In genomic region chr20:49388790-49389189, GRCh38 we compare ENCODE assay signal across 16 cellular contexts.
"Had no signal": no experiment of that assay in that cellular context is flagged by ENCODE, and none has a peak within 500 bp of the region (broad histone marks: within the 10 kb centered on the region; RNA-seq: fewer than 3 reads in every experiment).

No MANE protein-coding gene starts in this region.

- H3K9ac ChIP-seq: parathyroid adenoma had no signal

- DNase-seq: activated CD4-positive, alpha-beta T cell treated with anti-CD3 and anti-CD28 coated beads, Interleukin-2, amount 50 U/mL, for 1 hour; activated CD8-positive, alpha-beta memory T cell treated with anti-CD3 and anti-CD28 coated beads, Interleukin-2, amount 50 U/mL, for 4 hours; activated naive CD4-positive, alpha-beta T cell treated with anti-CD3 and anti-CD28 coated beads for 36 hours; activated T-cell treated with anti-CD3 and anti-CD28 coated beads, Interleukin-2, amount 50 U/mL, for 4 hours; effector CD4-positive, alpha-beta T cell; hippocampal formation; islet precursor cell; left colon; lower lobe of right lung; stimulated activated naive B cell treated with anti-CD40 and anti-IgM and Interleukin-4, amounts not matched to agents 10 μg/mL and 1 μg/mL and 100 μg/mL, for 72 hours; T1000 had no signal

- H3K9me3 ChIP-seq: breast epithelium, lower lobe of right lung had no signal

- H3K36me3 ChIP-seq: breast epithelium, lower lobe of right lung had no signal

- H3K36me3 Mint-ChIP-seq: stimulated activated naive B cell treated with anti-CD40 and anti-IgM and Interleukin-4, amounts not matched to agents 10 μg/mL and 1 μg/mL and 100 μg/mL, for 72 hours had no signal

- H3K4me1 ChIP-seq: breast epithelium, lower lobe of right lung, parathyroid adenoma had no signal

- H3K4me3 ChIP-seq: breast epithelium, lower lobe of right lung had no signal

- H3K27me3 ChIP-seq: breast epithelium had no signal

- ATAC-seq: activated CD4-positive, CD25-positive, alpha-beta regulatory T cell treated with anti-CD3 and anti-CD28 coated beads, Interleukin-2, amount 50 U/mL, for 24 hours; activated T-cell treated with anti-CD3 and anti-CD28 coated beads, Interleukin-2, amount 50 U/mL, for 4 hours; esophagus mucosa; left colon; lower lobe of right lung; stimulated activated naive B cell treated with anti-CD40 and anti-IgM and Interleukin-4, amounts not matched to agents 10 μg/mL and 1 μg/mL and 100 μg/mL, for 72 hours had no signal

- H3K27ac Mint-ChIP-seq: activated naive CD4-positive, alpha-beta T cell treated with anti-CD3 and anti-CD28 coated beads for 36 hours; stimulated activated naive B cell treated with anti-CD40 and anti-IgM and Interleukin-4, amounts not matched to agents 10 μg/mL and 1 μg/mL and 100 μg/mL, for 72 hours had no signal

- H3K9me3 Mint-ChIP-seq: activated naive CD4-positive, alpha-beta T cell treated with anti-CD3 and anti-CD28 coated beads for 36 hours; activated T-cell treated with anti-CD3 and anti-CD28 coated beads, Interleukin-2, amount 50 U/mL, for 4 hours; nephron had no signal

- H3K27ac ChIP-seq: breast epithelium, lower lobe of right lung, parathyroid adenoma had no signal

- H3K4me1 Mint-ChIP-seq: stimulated activated naive B cell treated with anti-CD40 and anti-IgM and Interleukin-4, amounts not matched to agents 10 μg/mL and 1 μg/mL and 100 μg/mL, for 72 hours had no signal

- H3K4me3 Mint-ChIP-seq: activated naive CD4-positive, alpha-beta T cell treated with anti-CD3 and anti-CD28 coated beads for 36 hours; activated T-cell treated with anti-CD3 and anti-CD28 coated beads, Interleukin-2, amount 50 U/mL, for 4 hours; nephron; stimulated activated naive B cell treated with anti-CD40 and anti-IgM and Interleukin-4, amounts not matched to agents 10 μg/mL and 1 μg/mL and 100 μg/mL, for 72 hours had no signal
